In the genomic region with DNA sequence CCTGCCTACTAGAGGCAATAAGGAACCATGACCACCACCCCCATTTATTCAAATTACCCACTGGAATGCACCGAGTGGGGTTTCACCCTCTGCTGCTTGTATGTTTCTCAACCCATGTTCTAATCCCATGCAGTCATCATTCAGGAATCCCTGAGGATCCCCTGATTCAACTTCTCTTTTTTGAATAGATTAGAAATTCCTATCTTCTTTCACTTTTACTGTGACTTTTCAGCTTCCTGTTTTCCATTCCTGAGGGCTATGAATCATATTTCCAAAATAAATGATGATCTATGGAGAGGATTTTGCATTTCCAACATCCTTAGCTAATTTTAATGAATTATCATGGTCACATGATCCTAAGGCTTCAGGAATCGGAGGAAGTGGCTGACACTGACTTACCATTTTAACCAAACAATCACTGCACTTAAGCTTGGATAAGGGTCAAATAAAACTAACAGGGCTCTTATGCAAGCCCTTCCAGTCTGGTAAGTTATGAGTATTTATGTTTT, we compare ENCODE assay signal across 11 cellular contexts. TPM values are rescaled to one million over a fixed set of nuclear protein-coding genes. Genes with fewer than 3 reads are reported as not detected.
A peak's percentile ranks its signal among the peaks of the same experiment; 100 is the strongest.
DNase-seq lines count a peak whose midpoint lies in the region; ATAC-seq, FAIRE-seq and TF ChIP-seq lines count a peak whose summit lies in the region.
"Had no signal": no experiment of that assay in that cellular context is flagged by ENCODE, and none has a peak within 500 bp of the region (broad histone marks: within the 10 kb centered on the region; RNA-seq: fewer than 3 reads in every experiment).

No MANE protein-coding gene starts in this region.

- no peak overlapping the region for H3K4me3 ChIP-seq in hepatocyte

- no peaks in the 10 kb centered on the region for H3K9me2 ChIP-seq in hepatocyte (replicated peaks; ENCODE audit: insufficient read depth)

- no peaks in the 10 kb centered on the region for H3K27me3 ChIP-seq in hepatocyte

- no peaks in the 10 kb centered on the region for H4K20me1 ChIP-seq in hepatocyte (ENCODE audit: insufficient read depth, poor library complexity, severe bottlenecking)

- no peaks in the 10 kb centered on the region for H3K79me2 ChIP-seq in hepatocyte

- H3K27me3 Mint-ChIP-seq in activated T-helper 17 cell treated with anti-CD3 and anti-CD28 coated beads, Interleukin-2, amount 50 U/mL, for 72 hours = no peaks in the 10 kb centered on the region

- TF ChIP-seq CTCF in hepatocyte (IDR thresholded peaks at IDR 0.05; ENCODE audit: poor library complexity) = no peak

- intact Hi-C loops in left cardiac atrium (cut with DNase I) = no loop called here
- intact Hi-C loops in cardiac septum (cut with DNase I) = no loop called here

- H3K4me1 Mint-ChIP-seq in activated T-helper 17 cell treated with anti-CD3 and anti-CD28 coated beads, Interleukin-2, amount 50 U/mL, for 72 hours = no peaks in the 10 kb centered on the region

- H3K36me3 ChIP-seq in hepatocyte (replicated peaks; ENCODE audit: insufficient read depth, low read depth) = no peaks in the 10 kb centered on the region

- no peaks in the 10 kb centered on the region for H3K9me3 ChIP-seq in hepatocyte (ENCODE audit: low read depth)

- H2AFZ ChIP-seq in hepatocyte = no peak overlapping the region

- no peaks in the 10 kb centered on the region for H3K9me3 Mint-ChIP-seq in activated T-helper 17 cell treated with anti-CD3 and anti-CD28 coated beads, Interleukin-2, amount 50 U/mL, for 72 hours
- H3K9me3 Mint-ChIP-seq: activated naive CD4-positive, alpha-beta T cell treated with anti-CD3 and anti-CD28 coated beads, Interleukin-2, amount 50 U/mL, for 72 hours had no signal

- ATAC-seq in left cardiac atrium (peak; percentile 41 to 84), GM19395 (IDR thresholded peaks at IDR 0.05; ENCODE audit: unreplicated experiment) (no peak), HG03108 (IDR thresholded peaks at IDR 0.05; ENCODE audit: unreplicated experiment) (no peak)
- peak; percentile 49 for ATAC-seq in activated T-helper 17 cell treated with anti-CD3 and anti-CD28 coated beads, Interleukin-2, amount 50 U/mL, for 72 hours (replicated peaks)
- ATAC-seq: left lobe of liver had no signal

- H3K4me2 ChIP-seq in hepatocyte = no peak overlapping the region

- no peaks in the 10 kb centered on the region for H3K4me1 ChIP-seq in hepatocyte (ENCODE audit: insufficient read depth)

- no peak overlapping the region for H3K4me3 Mint-ChIP-seq in activated T-helper 17 cell treated with anti-CD3 and anti-CD28 coated beads, Interleukin-2, amount 50 U/mL, for 72 hours

- peak overlapping the region; percentile 14 for H3K27ac ChIP-seq in hepatocyte
- H3K27ac ChIP-seq: C4-2B had no signal

- FAIRE-seq in urothelium cell line (lab: Jason Lieb, UNC) = no peak

- DNase-seq in left cardiac atrium (no peak), cardiac septum (ENCODE audit: low spot score) (no peak), hepatocyte (ENCODE audit: low spot score) (peak; percentile 35), urothelium cell line (ENCODE audit: low spot score) (peak; percentile 70), NCI-H2029 treated with DMSO at 0.1 percent for 48 hours (lab: John Stamatoyannopoulos, UW) (no peak)

- no peak overlapping the region for H3K27ac Mint-ChIP-seq in activated T-helper 17 cell treated with anti-CD3 and anti-CD28 coated beads, Interleukin-2, amount 50 U/mL, for 72 hours

- WGBS in hepatocyte (ENCODE audit: low lambda C conversion rate, missing lambda C conversion rate) = 70% methylated on average over 2 of the region's 2 CpGs

- H3K36me3 Mint-ChIP-seq in activated T-helper 17 cell treated with anti-CD3 and anti-CD28 coated beads, Interleukin-2, amount 50 U/mL, for 72 hours (ENCODE audit: low read depth) = no peaks in the 10 kb centered on the region
- H3K36me3 Mint-ChIP-seq: activated naive CD4-positive, alpha-beta T cell treated with anti-CD3 and anti-CD28 coated beads, Interleukin-2, amount 50 U/mL, for 72 hours had no signal

RNA-seq across cellular contexts. Expression of gene P2RX4, which starts 19.4 kb away (rescaled TPM):
- 10 to 100 TPM; 10.1 to 11.7 TPM for total RNA-seq in left cardiac atrium
- total RNA-seq in cardiac septum = 6.4 TPM
- 10 to 100 TPM; 31.6 to 45.3 TPM for total RNA-seq in activated T-helper 17 cell treated with anti-CD3 and anti-CD28 coated beads, Interleukin-2, amount 50 U/mL, for 72 hours
- total RNA-seq in hepatocyte = 81.8 and 114 TPM in 2 replicates
- 68.1 and 94.6 TPM in 2 replicates for polyA plus RNA-seq in hepatocyte

RNA-seq across cellular contexts. Expression of gene P2RX7, which starts 57.9 kb away (rescaled TPM):
- total RNA-seq in left cardiac atrium (1 to 10 TPM; 1.3 to 3.0 TPM), cardiac septum (0.65 TPM), hepatocyte (0.80 and 0.90 TPM in 2 replicates)
- 1 to 10 TPM; 3.8 to 6.4 TPM for total RNA-seq in activated T-helper 17 cell treated with anti-CD3 and anti-CD28 coated beads, Interleukin-2, amount 50 U/mL, for 72 hours
- polyA plus RNA-seq in hepatocyte = 1.1 and 1.7 TPM in 2 replicates

Comparison
In these comparisons a context has a peak if more than half of its experiments do, and no peak if none do; other contexts are left out.
1. ATAC-seq: peak in left cardiac atrium (2 of 2) and activated T-helper 17 cell treated with anti-CD3 and anti-CD28 coated beads, Interleukin-2, amount 50 U/mL, for 72 hours (single experiment); none in GM19395 (single experiment) and HG03108 (single experiment).
2. DNase-seq: peak in hepatocyte (single experiment) and urothelium cell line (single experiment); none in left cardiac atrium (single experiment), cardiac septum (single experiment) and NCI-H2029 treated with DMSO at 0.1 percent for 48 hours (single experiment).